ENCODE assay signal across 28 cellular contexts in the genomic region with DNA sequence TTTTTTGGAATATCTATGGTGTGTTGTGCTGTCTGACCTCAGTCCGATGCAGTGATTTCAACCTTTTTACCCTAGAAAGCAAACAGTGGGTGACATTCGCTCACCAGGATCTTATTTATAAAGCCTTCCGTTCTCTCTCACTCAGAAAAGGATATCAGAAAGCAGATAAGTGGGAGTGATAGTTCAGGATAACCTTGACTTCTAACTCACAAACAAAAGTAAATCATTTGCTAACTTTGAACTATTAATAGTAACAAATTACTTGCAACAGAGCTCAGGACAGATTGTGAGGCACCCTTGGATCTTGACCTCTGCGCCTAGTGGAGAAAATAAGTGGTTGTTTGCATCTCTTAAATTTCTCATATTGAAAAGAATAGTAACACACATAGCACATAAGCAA.
A peak's percentile ranks its signal among the peaks of the same experiment; 100 is the strongest.
DNase-seq lines count a peak whose midpoint lies in the region; ATAC-seq, FAIRE-seq and TF ChIP-seq lines count a peak whose summit lies in the region.
"Had no signal": no experiment of that assay in that cellular context is flagged by ENCODE, and none has a peak within 500 bp of the region (broad histone marks: within the 10 kb centered on the region; RNA-seq: fewer than 3 reads in every experiment).

No MANE protein-coding gene starts in this region.

- no peaks in the 10 kb centered on the region for H4K20me1 ChIP-seq in BLaER1
- H4K20me1 ChIP-seq in neural progenitor cell (ENCODE audit: low read depth), result no peaks in the 10 kb centered on the region
- no peaks in the 10 kb centered on the region for H4K20me1 ChIP-seq in smooth muscle cell (ENCODE audit: low read depth)

- H3K36me3 ChIP-seq in BLaER1 (no peaks in the 10 kb centered on the region), duodenal mucosa (ENCODE audit: control insufficient read depth in 1 of 2, insufficient read depth in 2 of 2, low read length in 2 of 2) (no peaks in the 10 kb centered on the region), neural progenitor cell (no peaks in the 10 kb centered on the region), smooth muscle cell (ENCODE audit: low read depth) (no peaks in the 10 kb centered on the region), MG63 (no peaks in the 10 kb centered on the region)
- H3K36me3 ChIP-seq: BE2C, prostate gland, thyroid gland had no signal

- no peak for DNase-seq in neural progenitor cell (ENCODE audit: low spot score)
- DNase-seq in smooth muscle cell (lab: John Stamatoyannopoulos, UW; ENCODE audit: unreplicated experiment), result no peak
- no peak for DNase-seq in caudate nucleus (lab: John Stamatoyannopoulos, UW)
- DNase-seq in MG63, result no peak
- DNase-seq: activated effector memory CD4-positive, alpha-beta T cell treated with Interleukin-2 at 50 U/mL for 16 hours; BE2C; COR-L47; DMS79 treated with DMSO at 0.1 percent for 48 hours; HCEC 1CT; hypothalamus; islet precursor cell; NCI-H1436 treated with DMSO at 0.1 percent for 48 hours; NCI-H2171; NCI-H69; stimulated activated CD4-positive, alpha-beta T cell treated with anti-CD3 and anti-CD28 coated beads, Interleukin-4, amount 100 ng/mL, for 24 hours; stimulated activated naive CD4-positive, alpha-beta T cell treated with Interleukin-2 at 50 U/mL for 16 hours; T-helper 9 cell; thyroid gland had no signal

- H3K36me3 Mint-ChIP-seq in neural progenitor cell, result peaks cover 2% of the 10 kb centered on the region
- H3K36me3 Mint-ChIP-seq: natural killer cell treated with Interleukin-12 subunit alpha and Interleukin-12 subunit beta and Interleukin-15 and Interleukin-18, amount 100 ng/mL, for 72 hours had no signal

- TF ChIP-seq CTCF in neural progenitor cell (IDR thresholded peaks at IDR 0.05), result no peak
- no peak for TF ChIP-seq CTCF in smooth muscle cell (IDR thresholded peaks at IDR 0.05; ENCODE audit: borderline replicate concordance, insufficient read depth, poor library complexity, severe bottlenecking)

- H2AFZ ChIP-seq in neural progenitor cell (replicated peaks) (peak overlapping the region; percentile 45), smooth muscle cell (ENCODE audit: low read depth) (no peak overlapping the region)

- H3F3A ChIP-seq in neural progenitor cell (ENCODE audit: low read depth), result no peaks in the 10 kb centered on the region
- H3F3A ChIP-seq in smooth muscle cell (ENCODE audit: low read depth), result no peaks in the 10 kb centered on the region

- H3K4me1 Mint-ChIP-seq in neural progenitor cell, result no peaks in the 10 kb centered on the region

- H3K27me3 ChIP-seq in BLaER1 (no peaks in the 10 kb centered on the region), duodenal mucosa (ENCODE audit: control insufficient read depth in 1 of 2, insufficient read depth in 2 of 2, low read length in 2 of 2) (no peaks in the 10 kb centered on the region), neural progenitor cell (no peaks in the 10 kb centered on the region), smooth muscle cell (ENCODE audit: low read depth) (no peaks in the 10 kb centered on the region), MG63 (no peaks in the 10 kb centered on the region)
- H3K27me3 ChIP-seq: BE2C, thyroid gland had no signal

- H3K27ac ChIP-seq in BLaER1 (no peak overlapping the region), duodenal mucosa (ENCODE audit: low read depth, low read length) (peak overlapping the region; percentile 22), neural progenitor cell (no peak overlapping the region), smooth muscle cell (ENCODE audit: low read depth) (no peak overlapping the region), caudate nucleus (ENCODE audit: low read depth, low read length) (no peak overlapping the region)
- H3K27ac ChIP-seq: A549, prostate gland had no signal

- no peaks in the 10 kb centered on the region for H3K79me2 ChIP-seq in neural progenitor cell (ENCODE audit: low read depth)
- H3K79me2 ChIP-seq in smooth muscle cell (ENCODE audit: low read depth), result no peaks in the 10 kb centered on the region

- H3K4me1 ChIP-seq in BLaER1, result peaks cover 19% of the 10 kb centered on the region
- peaks cover 0 to 13% of the 10 kb centered on the region in 2 donors for H3K4me1 ChIP-seq in duodenal mucosa (ENCODE audit: control insufficient read depth in 1 of 2, insufficient read depth in 2 of 2, low read length in 2 of 2)
- no peaks in the 10 kb centered on the region for H3K4me1 ChIP-seq in neural progenitor cell
- no peaks in the 10 kb centered on the region for H3K4me1 ChIP-seq in smooth muscle cell (ENCODE audit: low read depth)
- H3K4me1 ChIP-seq: A549, BE2C, prostate gland, thyroid gland had no signal

- H3K4me3 ChIP-seq in BLaER1 (no peak overlapping the region), duodenal mucosa (ENCODE audit: low read depth in 1 of 2, low read length in 2 of 2) (peak overlapping the region; percentile 14 to 21), neural progenitor cell (no peak overlapping the region), smooth muscle cell (no peak overlapping the region), MG63 (no peak overlapping the region)
- H3K4me3 ChIP-seq: A549, prostate gland, thyroid gland had no signal

- H3K4me2 ChIP-seq in BLaER1 (peak overlapping the region; percentile 41), neural progenitor cell (no peak overlapping the region), smooth muscle cell (no peak overlapping the region)
- H3K4me2 ChIP-seq: A549 had no signal

- H3K27ac Mint-ChIP-seq in neural progenitor cell, result no peak overlapping the region
- H3K27ac Mint-ChIP-seq: dendritic cell treated with granulocyte-macrophage colony-stimulating factor and Interleukin-4, amounts not matched to agents 40 ng/mL and 50 ng/mL, for 4 days; memory B cell; natural killer cell treated with Interleukin-12 subunit alpha and Interleukin-12 subunit beta and Interleukin-15 and Interleukin-18, amount 100 ng/mL, for 72 hours had no signal

- no peak overlapping the region for H3K9ac ChIP-seq in BLaER1
- no peak overlapping the region for H3K9ac ChIP-seq in duodenal mucosa (ENCODE audit: low read depth in 1 of 2, low read length in 2 of 2)
- no peak overlapping the region for H3K9ac ChIP-seq in neural progenitor cell
- H3K9ac ChIP-seq in smooth muscle cell (ENCODE audit: low read depth), result no peak overlapping the region

- 90% methylated on average over 4 of the region's 4 CpGs for WGBS in smooth muscle cell (ENCODE audit: low lambda C conversion rate)

- H3K9me3 ChIP-seq in BLaER1 (peaks cover 18% of the 10 kb centered on the region), duodenal mucosa (ENCODE audit: control insufficient read depth in 1 of 2, low read length in 2 of 2) (no peaks in the 10 kb centered on the region), neural progenitor cell (ENCODE audit: low read depth) (no peaks in the 10 kb centered on the region), smooth muscle cell (replicated peaks; ENCODE audit: low read depth) (no peaks in the 10 kb centered on the region), MG63 (peaks cover 19% of the 10 kb centered on the region)
- H3K9me3 ChIP-seq: A549, BE2C, prostate gland, thyroid gland had no signal

- H3K27me3 Mint-ChIP-seq in neural progenitor cell (ENCODE audit: insufficient read depth, low read depth), result peaks cover 3% of the 10 kb centered on the region
- H3K27me3 Mint-ChIP-seq: dendritic cell treated with granulocyte-macrophage colony-stimulating factor and Interleukin-4, amounts not matched to agents 40 ng/mL and 50 ng/mL, for 4 days had no signal

- no peak overlapping the region for H3K4me3 Mint-ChIP-seq in neural progenitor cell
- H3K4me3 Mint-ChIP-seq: dendritic cell treated with granulocyte-macrophage colony-stimulating factor and Interleukin-4, amounts not matched to agents 40 ng/mL and 50 ng/mL, for 4 days; memory B cell; natural killer cell treated with Interleukin-12 subunit alpha and Interleukin-12 subunit beta and Interleukin-15 and Interleukin-18, amount 100 ng/mL, for 72 hours had no signal

- peaks cover 13% of the 10 kb centered on the region for H3K9me3 Mint-ChIP-seq in neural progenitor cell
- H3K9me3 Mint-ChIP-seq: natural killer cell treated with Interleukin-12 subunit alpha and Interleukin-12 subunit beta and Interleukin-15 and Interleukin-18, amount 100 ng/mL, for 72 hours had no signal

- no peak for ATAC-seq in HG03571 (IDR thresholded peaks at IDR 0.05; ENCODE audit: unreplicated experiment)
- ATAC-seq: A549; natural killer cell treated with Interleukin-12 subunit alpha and Interleukin-12 subunit beta and Interleukin-15 and Interleukin-18, amount 100 ng/mL, for 72 hours had no signal

- FAIRE-seq in islet of Langerhans (lab: Jason Lieb, UNC), result peak; percentile 87
- FAIRE-seq: A549, bronchial epithelial cell had no signal

Comparison
In these comparisons a context has a peak if more than half of its experiments do, and no peak if none do; other contexts are left out.
1. H3K4me3 ChIP-seq: peak in duodenal mucosa (2 of 2); none in BLaER1 (single experiment), neural progenitor cell (single experiment), smooth muscle cell (single experiment) and MG63 (single experiment).